9 cellular contexts compared by ENCODE assay signal in genomic region chr22:18110944-18111758, GRCh38. TPM values are rescaled to one million over a fixed set of nuclear protein-coding genes. Genes with fewer than 3 reads are reported as not detected.
A peak's percentile ranks its signal among the peaks of the same experiment; 100 is the strongest.
DNase-seq lines count a peak whose midpoint lies in the region; ATAC-seq and TF ChIP-seq lines count a peak whose summit lies in the region.
"Had no signal": no experiment of that assay in that cellular context is flagged by ENCODE, and none has a peak within 500 bp of the region (broad histone marks: within the 10 kb centered on the region; RNA-seq: fewer than 3 reads in every experiment).

No MANE protein-coding gene starts in this region.

- peaks cover 14% of the 10 kb centered on the region for H3K27me3 Mint-ChIP-seq in activated T-helper 17 cell treated with anti-CD3 and anti-CD28 coated beads, Interleukin-2, amount 50 U/mL, for 72 hours
- H3K27me3 Mint-ChIP-seq in CD4-positive, alpha-beta T cell, result peaks cover 49% of the 10 kb centered on the region

- H3K4me3 Mint-ChIP-seq in activated T-helper 17 cell treated with anti-CD3 and anti-CD28 coated beads, Interleukin-2, amount 50 U/mL, for 72 hours, result peak overlapping the region; percentile 68
- no peak overlapping the region for H3K4me3 Mint-ChIP-seq in CD4-positive, alpha-beta T cell

- peaks cover 5% of the 10 kb centered on the region for H3K4me1 ChIP-seq in right cardiac atrium (ENCODE audit: control insufficient read depth, insufficient read depth, low read length)

- H3K27me3 ChIP-seq in right cardiac atrium (ENCODE audit: control insufficient read depth, insufficient read depth), result no peaks in the 10 kb centered on the region
- H3K27me3 ChIP-seq in CD4-positive, alpha-beta T cell (ENCODE audit: control insufficient read depth, insufficient read depth, low read length), result peaks cover 30% of the 10 kb centered on the region

- ATAC-seq in activated T-helper 17 cell treated with anti-CD3 and anti-CD28 coated beads, Interleukin-2, amount 50 U/mL, for 72 hours (replicated peaks), result no peak
- ATAC-seq in right cardiac atrium, result peak; percentile 3 to 7
- ATAC-seq in HG02970 (IDR thresholded peaks at IDR 0.05; ENCODE audit: low FRiP score, unreplicated experiment), result no peak
- ATAC-seq in CD4-positive, alpha-beta T cell (ENCODE audit: poor library complexity), result no peak
- ATAC-seq in HG02678 (IDR thresholded peaks at IDR 0.05; ENCODE audit: unreplicated experiment), result no peak
- ATAC-seq in GM18909 (IDR thresholded peaks at IDR 0.05; ENCODE audit: poor library complexity, unreplicated experiment), result no peak

- H3K9me3 ChIP-seq in right cardiac atrium (ENCODE audit: control insufficient read depth, low read length), result no peaks in the 10 kb centered on the region
- H3K9me3 ChIP-seq in CD4-positive, alpha-beta T cell (ENCODE audit: control insufficient read depth, low read length), result no peaks in the 10 kb centered on the region

- H3K27ac ChIP-seq in right cardiac atrium (ENCODE audit: low read length), result peak overlapping the region; percentile 68
- H3K27ac ChIP-seq in CD4-positive, alpha-beta T cell (ENCODE audit: low read depth, low read length), result no peak overlapping the region

- CTCF ChIA-PET in CD4-positive, alpha-beta T cell (lab: Charles Lee), result no interaction called here

- H3K9me3 Mint-ChIP-seq in activated T-helper 17 cell treated with anti-CD3 and anti-CD28 coated beads, Interleukin-2, amount 50 U/mL, for 72 hours, result no peaks in the 10 kb centered on the region
- no peaks in the 10 kb centered on the region for H3K9me3 Mint-ChIP-seq in CD4-positive, alpha-beta T cell

- POLR2A ChIA-PET in CD4-positive, alpha-beta T cell (lab: Charles Lee), result interaction anchor here (1.1 kb wide), 1 partner anchor 33 kb away, joined by 3 read pairs; the partner anchor contains the start of gene PEX26

- 21% methylated on average over 41 of the region's 41 CpGs for WGBS in right cardiac atrium

- intact Hi-C loops in right cardiac atrium (cut with DNase I), result no loop called here
- intact Hi-C loops in CD4-positive, alpha-beta T cell (cut with DNase I, micrococcal nuclease), result no loop called here

- H3K4me3 ChIP-seq in GM12865 (ENCODE audit: low read depth, low read length) (peak overlapping the region; percentile 71), right cardiac atrium (ENCODE audit: low read length) (peak overlapping the region; percentile 51), skeletal muscle cell (ENCODE audit: low read depth, low read length) (peak overlapping the region; percentile 43)

- TF ChIP-seq CTCF in GM12865 (IDR thresholded peaks at IDR 0.05; ENCODE audit: insufficient read depth, low read depth, low read length, missing control alignments), result no peak
- no peak for TF ChIP-seq CTCF in CD4-positive, alpha-beta T cell (IDR thresholded peaks at IDR 0.05)

- no peak overlapping the region for H3K27ac Mint-ChIP-seq in activated T-helper 17 cell treated with anti-CD3 and anti-CD28 coated beads, Interleukin-2, amount 50 U/mL, for 72 hours
- no peak overlapping the region for H3K27ac Mint-ChIP-seq in CD4-positive, alpha-beta T cell

- peaks cover 35% of the 10 kb centered on the region for H3K4me1 Mint-ChIP-seq in activated T-helper 17 cell treated with anti-CD3 and anti-CD28 coated beads, Interleukin-2, amount 50 U/mL, for 72 hours
- peaks cover 27% of the 10 kb centered on the region for H3K4me1 Mint-ChIP-seq in CD4-positive, alpha-beta T cell (ENCODE audit: low read depth)

- H3K36me3 Mint-ChIP-seq in activated T-helper 17 cell treated with anti-CD3 and anti-CD28 coated beads, Interleukin-2, amount 50 U/mL, for 72 hours (ENCODE audit: low read depth), result no peaks in the 10 kb centered on the region
- no peaks in the 10 kb centered on the region for H3K36me3 Mint-ChIP-seq in CD4-positive, alpha-beta T cell (ENCODE audit: low read depth)

- DNase-seq in GM12865 (ENCODE audit: low read depth) (no peak), right cardiac atrium (peak in 2 of 3 donors; percentile 55 to 66), skeletal muscle cell (ENCODE audit: low read depth) (no peak)
- no peak for DNase-seq in CD4-positive, alpha-beta T cell
- DNase-seq: activated effector memory CD4-positive, alpha-beta T cell treated with Interleukin-2 at 50 U/mL for 16 hours had no signal

RNA-seq across cellular contexts. Expression of gene TUBA8, which starts 0.5 kb away (rescaled TPM):
- 1 to 10 TPM; 4.7 to 6.6 TPM for total RNA-seq in activated T-helper 17 cell treated with anti-CD3 and anti-CD28 coated beads, Interleukin-2, amount 50 U/mL, for 72 hours
- total RNA-seq in right cardiac atrium, result 100 to 1,000 TPM in 2 of 4 donors, 10 to 100 TPM in 2; 64.7 to 266 (median 108) TPM
- 307 TPM for polyA plus RNA-seq in right cardiac atrium
- 1 to 10 TPM in 1 of 2 experiments, under 1 TPM in 1; 0.47 to 1.1 TPM for total RNA-seq in CD4-positive, alpha-beta T cell

RNA-seq across cellular contexts. Expression of gene PEX26, which starts 33.4 kb away (rescaled TPM):
- total RNA-seq in activated T-helper 17 cell treated with anti-CD3 and anti-CD28 coated beads, Interleukin-2, amount 50 U/mL, for 72 hours, result 10 to 100 TPM; 53.4 to 70.5 TPM
- 10 to 100 TPM; 19.5 to 23.5 (median 23.3) TPM for total RNA-seq in right cardiac atrium
- 17.4 TPM for polyA plus RNA-seq in right cardiac atrium
- total RNA-seq in CD4-positive, alpha-beta T cell, result 10 to 100 TPM; 19.6 to 20.8 TPM

RNA-seq across cellular contexts. Expression of gene USP18, which starts 38.8 kb away (rescaled TPM):
- total RNA-seq in activated T-helper 17 cell treated with anti-CD3 and anti-CD28 coated beads, Interleukin-2, amount 50 U/mL, for 72 hours, result 1 to 10 TPM; 1.9 to 2.5 TPM
- 1 to 10 TPM; 2.0 to 4.5 (median 2.2) TPM for total RNA-seq in right cardiac atrium
- polyA plus RNA-seq in right cardiac atrium, result 3.2 TPM
- 1 to 10 TPM; 3.3 to 3.4 TPM for total RNA-seq in CD4-positive, alpha-beta T cell

Comparison
In these comparisons a context has a peak if more than half of its experiments do, and no peak if none do; other contexts are left out.
1. DNase-seq: peak in right cardiac atrium (2 of 3); none in GM12865 (single experiment), skeletal muscle cell (single experiment) and CD4-positive, alpha-beta T cell (0 of 10).
2. ATAC-seq: peak in right cardiac atrium (2 of 2); none in activated T-helper 17 cell treated with anti-CD3 and anti-CD28 coated beads, Interleukin-2, amount 50 U/mL, for 72 hours (single experiment), HG02970 (single experiment), CD4-positive, alpha-beta T cell (single experiment), HG02678 (single experiment) and GM18909 (single experiment).
3. RNA of gene TUBA8, which starts 0.5 kb away (total RNA-seq): 64.7 to 266 TPM in right cardiac atrium; 4.7 to 6.6 TPM in activated T-helper 17 cell treated with anti-CD3 and anti-CD28 coated beads, Interleukin-2, amount 50 U/mL, for 72 hours and 0.47 to 1.1 TPM in CD4-positive, alpha-beta T cell; every median in the first group is over 4 times any median in the second.
4. Peak in every context shown above with its lines, with median percentiles within 50 percentile points of each other: H3K4me3 ChIP-seq.